15 cellular contexts compared by ENCODE assay signal in the genomic region with DNA sequence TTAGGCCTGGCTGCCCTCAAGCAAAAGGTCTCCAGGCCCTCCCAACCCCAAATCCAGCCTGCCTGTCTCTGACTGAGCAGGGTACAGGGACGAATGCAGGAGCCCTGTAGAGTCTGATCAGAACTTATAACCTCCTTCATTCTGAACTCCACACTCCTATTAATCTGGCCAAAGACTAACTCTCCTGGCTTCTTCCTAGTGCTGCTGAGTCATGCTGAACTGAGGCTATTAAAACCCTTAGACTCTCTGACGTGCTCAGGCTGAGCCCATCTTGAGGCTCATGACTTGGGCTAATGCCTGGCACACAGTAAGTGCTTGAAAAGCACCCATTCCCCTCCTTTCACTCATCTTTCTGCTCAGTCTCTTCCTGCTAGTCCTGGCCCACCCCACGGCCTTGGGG.
A peak's percentile ranks its signal among the peaks of the same experiment; 100 is the strongest.
DNase-seq lines count a peak whose midpoint lies in the region; ATAC-seq and TF ChIP-seq lines count a peak whose summit lies in the region.
"Had no signal": no experiment of that assay in that cellular context is flagged by ENCODE, and none has a peak within 500 bp of the region (broad histone marks: within the 10 kb centered on the region; RNA-seq: fewer than 3 reads in every experiment).

No MANE protein-coding gene starts in this region.

- no peak for TF ChIP-seq CTCF in MM.1S (IDR thresholded peaks at IDR 0.05; ENCODE audit: low read length)
- TF ChIP-seq CTCF in natural killer cell (IDR thresholded peaks at IDR 0.05): no peak
- TF ChIP-seq CTCF in ascending aorta (IDR thresholded peaks at IDR 0.05): no peak

- H3K4me2 ChIP-seq in MM.1S (ENCODE audit: low read depth, low read length): no peak overlapping the region

- H2AFZ ChIP-seq in MM.1S (ENCODE audit: low read length): no peak overlapping the region
- H2AFZ ChIP-seq: parathyroid adenoma had no signal

- intact Hi-C loops in natural killer cell (cut with micrococcal nuclease) (no loop called here), ascending aorta (cut with DNase I) (no loop called here)

- peak overlapping the region; percentile 36 for H3K27ac Mint-ChIP-seq in T-helper 1 cell treated with Interleukin-12 subunit alpha and Interleukin-12 subunit beta and Interleukin-4 antibody, amounts not matched to agents 30 μg/mL and 1 μg/mL, for 36 hours
- H3K27ac Mint-ChIP-seq in activated naive CD8-positive, alpha-beta T cell treated with anti-CD3 and anti-CD28 coated beads, Interleukin-2, amount 10 ng/mL, durations not matched to agents 7 days and 5 days: peak overlapping the region; percentile 57
- peak overlapping the region; percentile 57 to 72 for H3K27ac Mint-ChIP-seq in natural killer cell

- DNase-seq in T-helper 1 cell (no peak), MM.1S (no peak), natural killer cell (no peak), ascending aorta (ENCODE audit: low spot score in 2 of 2) (no peak), SKM-1 (lab: John Stamatoyannopoulos, UW; ENCODE audit: unreplicated experiment) (no peak)
- DNase-seq in activated naive CD8-positive, alpha-beta T cell treated with anti-CD3 and anti-CD28 coated beads, Interleukin-2, amount 10 ng/mL, durations not matched to agents 7 days and 5 days: no peak
- no peak for DNase-seq in activated CD4-positive, CD25-positive, alpha-beta regulatory T cell (lab: John Stamatoyannopoulos, UW)
- DNase-seq: 8988T, adrenal gland, NCI-H1105 treated with DMSO at 0.1 percent for 48 hours, NCI-H446 treated with DMSO at 0.1 percent for 48 hours, spleen, tibial artery had no signal

- H3K4me3 Mint-ChIP-seq in T-helper 1 cell treated with Interleukin-12 subunit alpha and Interleukin-12 subunit beta and Interleukin-4 antibody, amounts not matched to agents 30 μg/mL and 1 μg/mL, for 36 hours: no peak overlapping the region
- H3K4me3 Mint-ChIP-seq in activated naive CD8-positive, alpha-beta T cell treated with anti-CD3 and anti-CD28 coated beads, Interleukin-2, amount 10 ng/mL, durations not matched to agents 7 days and 5 days: no peak overlapping the region
- no peak overlapping the region for H3K4me3 Mint-ChIP-seq in natural killer cell

- no peaks in the 10 kb centered on the region for H3K9me3 ChIP-seq in MM.1S (replicated peaks; ENCODE audit: insufficient read depth, low read length)
- H3K9me3 ChIP-seq in ascending aorta: no peaks in the 10 kb centered on the region
- H3K9me3 ChIP-seq: adrenal gland, spleen, tibial artery had no signal

- peaks cover 20% of the 10 kb centered on the region; the same call in 1 of the 2 replicates for H3K79me2 ChIP-seq in MM.1S (ENCODE audit: low read length)
- H3K79me2 ChIP-seq: parathyroid adenoma had no signal

- ATAC-seq in activated naive CD8-positive, alpha-beta T cell treated with anti-CD3 and anti-CD28 coated beads, Interleukin-2, amount 10 ng/mL, durations not matched to agents 7 days and 5 days (ENCODE audit: low read depth): no peak
- no peak for ATAC-seq in natural killer cell

- no peaks in the 10 kb centered on the region for H3K9me3 Mint-ChIP-seq in T-helper 1 cell treated with Interleukin-12 subunit alpha and Interleukin-12 subunit beta and Interleukin-4 antibody, amounts not matched to agents 30 μg/mL and 1 μg/mL, for 36 hours
- no peaks in the 10 kb centered on the region for H3K9me3 Mint-ChIP-seq in activated naive CD8-positive, alpha-beta T cell treated with anti-CD3 and anti-CD28 coated beads, Interleukin-2, amount 10 ng/mL, durations not matched to agents 7 days and 5 days
- H3K9me3 Mint-ChIP-seq in natural killer cell: no peaks in the 10 kb centered on the region

- peaks cover 47% of the 10 kb centered on the region for H3K36me3 Mint-ChIP-seq in T-helper 1 cell treated with Interleukin-12 subunit alpha and Interleukin-12 subunit beta and Interleukin-4 antibody, amounts not matched to agents 30 μg/mL and 1 μg/mL, for 36 hours (ENCODE audit: low read depth)
- peaks cover 8% of the 10 kb centered on the region for H3K36me3 Mint-ChIP-seq in activated naive CD8-positive, alpha-beta T cell treated with anti-CD3 and anti-CD28 coated beads, Interleukin-2, amount 10 ng/mL, durations not matched to agents 7 days and 5 days
- H3K36me3 Mint-ChIP-seq in natural killer cell: no peaks in the 10 kb centered on the region

- POLR2A ChIA-PET in activated naive CD8-positive, alpha-beta T cell treated with anti-CD3 and anti-CD28 coated beads, Interleukin-2, amount 10 ng/mL, durations not matched to agents 7 days and 5 days (lab: Charles Lee): no interaction called here

- H3K36me3 ChIP-seq in MM.1S (replicated peaks; ENCODE audit: insufficient read depth, low read length): peaks cover 10% of the 10 kb centered on the region; the same call in 1 of the 2 replicates
- H3K36me3 ChIP-seq in ascending aorta: no peaks in the 10 kb centered on the region
- H3K36me3 ChIP-seq: adrenal gland had no signal

- no peaks in the 10 kb centered on the region for H3K27me3 Mint-ChIP-seq in T-helper 1 cell treated with Interleukin-12 subunit alpha and Interleukin-12 subunit beta and Interleukin-4 antibody, amounts not matched to agents 30 μg/mL and 1 μg/mL, for 36 hours (ENCODE audit: low read depth)
- no peaks in the 10 kb centered on the region for H3K27me3 Mint-ChIP-seq in activated naive CD8-positive, alpha-beta T cell treated with anti-CD3 and anti-CD28 coated beads, Interleukin-2, amount 10 ng/mL, durations not matched to agents 7 days and 5 days
- H3K27me3 Mint-ChIP-seq in natural killer cell (ENCODE audit: low read depth in 2 of 2): no peaks in the 10 kb centered on the region

- H3K27ac ChIP-seq in MM.1S (ENCODE audit: low read length) (peak overlapping the region; percentile 2; the same call in 1 of the 2 replicates), ascending aorta (no peak overlapping the region)
- H3K27ac ChIP-seq: adrenal gland, parathyroid adenoma, tibial artery had no signal

- H4K20me1 ChIP-seq in MM.1S (ENCODE audit: insufficient read depth, low read length): no peaks in the 10 kb centered on the region

- no peak overlapping the region for H3K4me3 ChIP-seq in MM.1S (ENCODE audit: low read length)
- no peak overlapping the region for H3K4me3 ChIP-seq in ascending aorta
- H3K4me3 ChIP-seq: adrenal gland, spleen, tibial artery had no signal

- H3K27me3 ChIP-seq in MM.1S (replicated peaks; ENCODE audit: insufficient read depth, low read length) (no peaks in the 10 kb centered on the region), ascending aorta (no peaks in the 10 kb centered on the region)
- H3K27me3 ChIP-seq: adrenal gland, spleen, tibial artery had no signal

- H3F3A ChIP-seq in MM.1S (ENCODE audit: insufficient read depth, low read length): peaks cover 24% of the 10 kb centered on the region

- H3K4me1 ChIP-seq in MM.1S (ENCODE audit: low read length) (peaks cover 46% of the 10 kb centered on the region), ascending aorta (no peaks in the 10 kb centered on the region)
- H3K4me1 ChIP-seq: adrenal gland, parathyroid adenoma, tibial artery had no signal

- H3K9me2 ChIP-seq in MM.1S (replicated peaks; ENCODE audit: insufficient read depth, low read length): no peaks in the 10 kb centered on the region

- no peak overlapping the region for H3K9ac ChIP-seq in MM.1S (ENCODE audit: low read length)
- H3K9ac ChIP-seq: parathyroid adenoma had no signal

- H3K4me1 Mint-ChIP-seq in T-helper 1 cell treated with Interleukin-12 subunit alpha and Interleukin-12 subunit beta and Interleukin-4 antibody, amounts not matched to agents 30 μg/mL and 1 μg/mL, for 36 hours (ENCODE audit: low read depth): no peaks in the 10 kb centered on the region
- H3K4me1 Mint-ChIP-seq in activated naive CD8-positive, alpha-beta T cell treated with anti-CD3 and anti-CD28 coated beads, Interleukin-2, amount 10 ng/mL, durations not matched to agents 7 days and 5 days: peaks cover 2% of the 10 kb centered on the region
- H3K4me1 Mint-ChIP-seq in natural killer cell: peaks cover 24 to 47% of the 10 kb centered on the region in 2 donors
